In genomic region chr3:107738486-107739183, GRCh38 we compare ENCODE assay signal across 1 cellular context.
TF ChIP-seq lines count a peak whose summit lies in the region.

No MANE protein-coding gene starts in this region.

TF ChIP-seq in HepG2, 621 proteins besides CTCF, POLR2A, EP300 and RAD21 (continued from another document):
- TF ChIP-seq, protein P1, sequence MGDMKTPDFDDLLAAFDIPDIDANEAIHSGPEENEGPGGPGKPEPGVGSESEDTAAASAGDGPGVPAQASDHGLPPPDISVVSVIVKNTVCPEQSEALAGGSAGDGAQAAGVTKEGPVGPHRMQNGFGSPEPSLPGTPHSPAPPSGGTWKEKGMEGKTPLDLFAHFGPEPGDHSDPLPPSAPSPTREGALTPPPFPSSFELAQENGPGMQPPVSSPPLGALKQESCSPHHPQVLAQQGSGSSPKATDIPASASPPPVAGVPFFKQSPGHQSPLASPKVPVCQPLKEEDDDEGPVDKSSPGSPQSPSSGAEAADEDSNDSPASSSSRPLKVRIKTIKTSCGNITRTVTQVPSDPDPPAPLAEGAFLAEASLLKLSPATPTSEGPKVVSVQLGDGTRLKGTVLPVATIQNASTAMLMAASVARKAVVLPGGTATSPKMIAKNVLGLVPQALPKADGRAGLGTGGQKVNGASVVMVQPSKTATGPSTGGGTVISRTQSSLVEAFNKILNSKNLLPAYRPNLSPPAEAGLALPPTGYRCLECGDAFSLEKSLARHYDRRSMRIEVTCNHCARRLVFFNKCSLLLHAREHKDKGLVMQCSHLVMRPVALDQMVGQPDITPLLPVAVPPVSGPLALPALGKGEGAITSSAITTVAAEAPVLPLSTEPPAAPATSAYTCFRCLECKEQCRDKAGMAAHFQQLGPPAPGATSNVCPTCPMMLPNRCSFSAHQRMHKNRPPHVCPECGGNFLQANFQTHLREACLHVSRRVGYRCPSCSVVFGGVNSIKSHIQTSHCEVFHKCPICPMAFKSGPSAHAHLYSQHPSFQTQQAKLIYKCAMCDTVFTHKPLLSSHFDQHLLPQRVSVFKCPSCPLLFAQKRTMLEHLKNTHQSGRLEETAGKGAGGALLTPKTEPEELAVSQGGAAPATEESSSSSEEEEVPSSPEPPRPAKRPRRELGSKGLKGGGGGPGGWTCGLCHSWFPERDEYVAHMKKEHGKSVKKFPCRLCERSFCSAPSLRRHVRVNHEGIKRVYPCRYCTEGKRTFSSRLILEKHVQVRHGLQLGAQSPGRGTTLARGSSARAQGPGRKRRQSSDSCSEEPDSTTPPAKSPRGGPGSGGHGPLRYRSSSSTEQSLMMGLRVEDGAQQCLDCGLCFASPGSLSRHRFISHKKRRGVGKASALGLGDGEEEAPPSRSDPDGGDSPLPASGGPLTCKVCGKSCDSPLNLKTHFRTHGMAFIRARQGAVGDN (CRISPR knock-in tag; IDR thresholded peaks at IDR 0.05): no peak
